In the genomic region with DNA sequence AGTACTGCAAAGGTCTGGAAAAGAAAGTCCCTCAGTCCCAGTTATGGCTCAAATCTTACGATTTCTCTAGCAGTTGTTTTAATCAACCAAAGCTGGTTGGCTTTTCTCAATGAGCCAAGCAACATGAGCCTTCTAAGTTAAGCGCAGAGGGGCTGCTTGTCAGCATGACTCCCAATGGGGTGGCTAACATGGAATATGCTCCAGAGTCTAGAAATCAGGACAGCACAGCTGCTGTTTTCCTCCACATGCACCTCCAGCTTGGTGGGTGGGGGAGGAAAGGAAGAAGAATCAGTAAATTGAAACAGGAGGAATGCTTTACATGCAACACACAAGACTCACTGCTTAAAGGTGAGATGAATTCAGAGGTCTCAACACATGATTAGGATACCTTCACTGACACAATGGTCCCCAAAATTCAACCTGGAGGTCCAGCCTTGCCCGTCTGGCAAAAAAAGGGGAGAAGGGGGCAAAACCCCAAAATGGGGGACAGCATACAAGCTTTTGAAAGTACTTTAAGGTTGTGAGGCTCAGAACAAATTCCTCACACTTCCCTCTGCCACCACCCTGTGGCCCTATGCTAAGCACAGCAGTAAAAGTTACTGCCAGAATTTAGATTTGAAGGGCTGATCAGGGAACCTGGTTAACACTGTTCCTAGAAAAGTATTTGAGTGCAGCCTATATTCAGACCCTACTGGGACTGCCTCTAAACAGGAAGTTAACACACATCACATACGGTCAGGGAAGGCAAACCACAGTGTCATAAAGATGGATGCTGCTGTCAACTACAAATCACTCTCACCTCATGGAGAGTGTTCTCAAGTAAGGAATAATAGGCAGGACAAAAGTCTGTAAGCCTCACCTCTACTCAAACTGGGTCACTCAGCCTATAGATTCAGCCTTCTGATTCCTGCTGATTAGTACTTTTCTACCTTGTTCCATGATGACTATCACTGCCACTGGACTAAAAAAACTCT, we compare ENCODE assay signal across 8 cellular contexts. TPM values are rescaled to one million over a fixed set of nuclear protein-coding genes. Genes with fewer than 3 reads are reported as not detected.
A peak's percentile ranks its signal among the peaks of the same experiment; 100 is the strongest.
DNase-seq lines count a peak whose midpoint lies in the region; ATAC-seq and TF ChIP-seq lines count a peak whose summit lies in the region.

No MANE protein-coding gene starts in this region.

- intact Hi-C loops in PC-9 (cut with micrococcal nuclease; ENCODE audit: unreplicated experiment) = loop anchor here (10.0 kb wide), 1 partner anchor 115 kb away; no protein-coding TSS in a partner anchor

- H3K79me2 ChIP-seq in PC-9 (ENCODE audit: low read depth) = peaks cover 70% of the 10 kb centered on the region
- H3K79me2 ChIP-seq in neural progenitor cell (ENCODE audit: low read depth) = peaks cover 81% of the 10 kb centered on the region

- H3F3A ChIP-seq in PC-9 (ENCODE audit: insufficient read depth, low read depth) (peaks cover 15% of the 10 kb centered on the region; the same call in 1 of the 2 replicates), neural progenitor cell (ENCODE audit: low read depth) (peaks cover 27% of the 10 kb centered on the region)

- CTCF ChIA-PET in PC-9 (lab: Charles Lee) = interaction anchor here (0.6 kb wide), 1 partner anchor 23 kb away, joined by 5 read pairs; no protein-coding TSS in a partner anchor

- H3K4me3 ChIP-seq in PC-9 (peak overlapping the region; percentile 70; the same call in 1 of the 2 replicates), duodenal mucosa (ENCODE audit: low read depth in 1 of 2, low read length in 2 of 2) (peak overlapping the region in 1 of 2 donors; percentile 16), neural progenitor cell (peak overlapping the region; percentile 99)

- POLR2A ChIA-PET in PC-9 (lab: Charles Lee; ENCODE audit: unreplicated experiment) = no interaction called here

- H3K4me3 Mint-ChIP-seq in activated T-cell treated with anti-CD3 and anti-CD28 coated beads, Interleukin-2, amount 50 U/mL, for 24 hours = peak overlapping the region; percentile 97
- H3K4me3 Mint-ChIP-seq in neural progenitor cell = peak overlapping the region; percentile 87

- peak overlapping the region; percentile 17 to 32 for H3K9ac ChIP-seq in duodenal mucosa (ENCODE audit: low read depth in 1 of 2, low read length in 2 of 2)
- H3K9ac ChIP-seq in neural progenitor cell = peak overlapping the region; percentile 41

- H4K20me1 ChIP-seq in PC-9 (ENCODE audit: insufficient read depth) = peaks cover 63% of the 10 kb centered on the region
- H4K20me1 ChIP-seq in neural progenitor cell (ENCODE audit: low read depth) = peaks cover 70% of the 10 kb centered on the region

- no peaks in the 10 kb centered on the region for H3K9me2 ChIP-seq in PC-9 (ENCODE audit: insufficient read depth)

- H3K27ac Mint-ChIP-seq in activated T-cell treated with anti-CD3 and anti-CD28 coated beads, Interleukin-2, amount 50 U/mL, for 24 hours = peak overlapping the region; percentile 92
- peak overlapping the region; percentile 6 for H3K27ac Mint-ChIP-seq in neural progenitor cell

- peaks cover 60% of the 10 kb centered on the region for H3K4me1 Mint-ChIP-seq in activated T-cell treated with anti-CD3 and anti-CD28 coated beads, Interleukin-2, amount 50 U/mL, for 24 hours (ENCODE audit: low read depth)
- peaks cover 34% of the 10 kb centered on the region for H3K4me1 Mint-ChIP-seq in neural progenitor cell

- peak overlapping the region; percentile 87 for H3K4me2 ChIP-seq in PC-9
- peak overlapping the region; percentile 98 for H3K4me2 ChIP-seq in neural progenitor cell

- H3K9me3 Mint-ChIP-seq in activated T-cell treated with anti-CD3 and anti-CD28 coated beads, Interleukin-2, amount 50 U/mL, for 24 hours = no peaks in the 10 kb centered on the region
- H3K9me3 Mint-ChIP-seq in neural progenitor cell = no peaks in the 10 kb centered on the region

- H3K9me3 ChIP-seq in PC-9 (ENCODE audit: insufficient read depth, low read depth) (no peaks in the 10 kb centered on the region), duodenal mucosa (ENCODE audit: control insufficient read depth in 1 of 2, low read length in 2 of 2) (no peaks in the 10 kb centered on the region), neural progenitor cell (ENCODE audit: low read depth) (no peaks in the 10 kb centered on the region)

- H3K4me1 ChIP-seq in PC-9 (replicated peaks; ENCODE audit: insufficient read depth) = peaks cover 32% of the 10 kb centered on the region
- H3K4me1 ChIP-seq in duodenal mucosa (ENCODE audit: control insufficient read depth in 1 of 2, insufficient read depth in 2 of 2, low read length in 2 of 2) = peaks cover 28 to 29% of the 10 kb centered on the region in 2 donors
- peaks cover 21% of the 10 kb centered on the region for H3K4me1 ChIP-seq in neural progenitor cell

- H3K36me3 ChIP-seq in PC-9 (ENCODE audit: low read depth) (peaks cover 4% of the 10 kb centered on the region), duodenal mucosa (ENCODE audit: control insufficient read depth in 1 of 2, insufficient read depth in 2 of 2, low read length in 2 of 2) (peaks cover 3 to 11% of the 10 kb centered on the region in 2 donors), neural progenitor cell (no peaks in the 10 kb centered on the region)

- H3K27ac ChIP-seq in PC-9 = no peak overlapping the region
- no peak overlapping the region for H3K27ac ChIP-seq in duodenal mucosa (ENCODE audit: low read depth, low read length)
- peak overlapping the region; percentile 20 for H3K27ac ChIP-seq in neural progenitor cell

- H3K27me3 ChIP-seq in PC-9 (ENCODE audit: insufficient read depth, low read depth) (no peaks in the 10 kb centered on the region), duodenal mucosa (ENCODE audit: control insufficient read depth in 1 of 2, insufficient read depth in 2 of 2, low read length in 2 of 2) (no peaks in the 10 kb centered on the region), neural progenitor cell (no peaks in the 10 kb centered on the region)

- TF ChIP-seq CTCF in PC-9 (conservative IDR thresholded peaks at IDR 0.05) (no peak), neural progenitor cell (IDR thresholded peaks at IDR 0.05) (no peak)

- peaks cover 65% of the 10 kb centered on the region for H3K36me3 Mint-ChIP-seq in activated T-cell treated with anti-CD3 and anti-CD28 coated beads, Interleukin-2, amount 50 U/mL, for 24 hours (ENCODE audit: low read depth)
- peaks cover 7% of the 10 kb centered on the region for H3K36me3 Mint-ChIP-seq in neural progenitor cell

- no peak for DNase-seq in activated T-cell treated with anti-CD3 and anti-CD28 coated beads, Interleukin-2, amount 50 U/mL, for 24 hours
- DNase-seq in activated T-cell treated with anti-CD3 and anti-CD28 coated beads, Interleukin-2, amount 50 U/mL, for 48 hours = no peak
- DNase-seq in PC-9 = no peak
- peak; percentile 12 for DNase-seq in neural progenitor cell (ENCODE audit: low spot score)
- no peak for DNase-seq in NCI-H446 treated with DMSO at 0.1 percent for 48 hours (lab: John Stamatoyannopoulos, UW)
- DNase-seq in SHP77 (lab: John Stamatoyannopoulos, UW) = no peak

- no TSS peak for BruUV-seq in PC-9 (replicated peaks; lab: Mats Ljungman, UMichigan)

- no peak for ATAC-seq in HG03196 (IDR thresholded peaks at IDR 0.05; ENCODE audit: unreplicated experiment)

- H3K27me3 Mint-ChIP-seq in activated T-cell treated with anti-CD3 and anti-CD28 coated beads, Interleukin-2, amount 50 U/mL, for 24 hours = no peaks in the 10 kb centered on the region
- H3K27me3 Mint-ChIP-seq in neural progenitor cell (ENCODE audit: insufficient read depth, low read depth) = peaks cover 7% of the 10 kb centered on the region

- H2AFZ ChIP-seq in PC-9 (no peak overlapping the region), neural progenitor cell (replicated peaks) (no peak overlapping the region)

RNA-seq across cellular contexts. Expression of a gene that starts 2.6 kb away (rescaled TPM):
- 51.4 and 56.1 TPM in 2 replicates for total RNA-seq in PC-9 (2021)
- total RNA-seq in neural progenitor cell (ENCODE audit: low replicate concordance) = 14.8 and 16.8 TPM in 2 replicates

RNA-seq across cellular contexts. Expression of a gene that starts 26.4 kb away (rescaled TPM):
- 41.3 and 52.7 TPM in 2 replicates for total RNA-seq in PC-9 (2021)
- 2.7 and 11.6 TPM in 2 replicates for total RNA-seq in neural progenitor cell (ENCODE audit: low replicate concordance)

RNA-seq across cellular contexts. Expression of a gene that starts 38.2 kb away (rescaled TPM):
- total RNA-seq in PC-9 (2021) (44.5 and 63.6 TPM in 2 replicates), neural progenitor cell (ENCODE audit: low replicate concordance) (6.7 and 14.2 TPM in 2 replicates)

RNA-seq across cellular contexts. Expression of a gene that starts 43.2 kb away (rescaled TPM):
- 141 and 164 TPM in 2 replicates for total RNA-seq in PC-9 (2021)
- 73.2 and 131 TPM in 2 replicates for total RNA-seq in neural progenitor cell (ENCODE audit: low replicate concordance)

RNA-seq across cellular contexts. Expression of a gene that starts 47.5 kb away (rescaled TPM):
- total RNA-seq in PC-9 (2021) (23.4 and 25.9 TPM in 2 replicates), neural progenitor cell (ENCODE audit: low replicate concordance) (33.8 and 39.7 TPM in 2 replicates)
